Comparison of ENCODE assay signal across 19 cellular contexts in the genomic region with DNA sequence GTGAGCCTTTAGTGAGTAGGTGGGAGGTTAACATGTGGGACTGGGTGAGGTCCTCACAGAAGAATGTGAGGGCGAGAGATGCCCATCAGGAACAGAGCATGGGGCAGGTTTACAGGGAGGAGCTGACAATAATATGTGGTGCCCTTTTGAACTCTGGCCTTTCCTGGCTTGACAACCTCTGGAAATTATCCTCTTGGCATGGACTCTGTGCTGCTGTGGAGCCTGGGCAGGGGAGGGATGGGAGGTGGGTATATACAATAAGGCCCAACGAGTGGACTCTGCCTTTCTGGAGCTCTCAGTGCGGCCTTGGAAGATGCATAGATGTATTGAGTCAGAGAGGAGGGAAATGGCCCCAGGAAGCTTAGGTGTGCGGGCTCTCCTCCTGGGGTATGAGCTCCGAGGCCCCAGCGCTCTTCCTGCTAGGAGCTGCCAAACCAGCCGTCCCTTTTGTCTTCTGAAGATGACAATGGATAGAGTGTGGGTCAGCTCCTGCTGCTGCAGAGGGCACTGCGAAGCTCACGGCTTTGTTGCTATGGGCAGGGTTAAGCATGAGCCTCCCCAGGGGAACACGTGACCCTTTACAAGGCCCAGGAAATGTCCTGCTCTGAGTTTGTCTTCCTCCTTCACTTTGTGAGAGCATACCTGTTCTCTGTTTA. TPM values are rescaled to one million over a fixed set of nuclear protein-coding genes. Genes with fewer than 3 reads are reported as not detected.
DNase-seq lines count a peak whose midpoint lies in the region; ATAC-seq, FAIRE-seq and TF ChIP-seq lines count a peak whose summit lies in the region.
"Had no signal": no experiment of that assay in that cellular context is flagged by ENCODE, and none has a peak within 500 bp of the region (broad histone marks: within the 10 kb centered on the region; RNA-seq: fewer than 3 reads in every experiment).

No MANE protein-coding gene starts in this region.

- TF ChIP-seq EP300 in H1 (IDR thresholded peaks at IDR 0.05; ENCODE audit: borderline replicate concordance in 1 of 2, low read depth in 2 of 2, low read length in 2 of 2) = no peak

- no peaks in the 10 kb centered on the region for H3K9me3 ChIP-seq in H1 (ENCODE audit: insufficient read depth in 2 of 2, low read depth in 1 of 2, low read length in 1 of 2)
- no peaks in the 10 kb centered on the region for H3K9me3 ChIP-seq in mucosa of rectum (ENCODE audit: control insufficient read depth in 2 of 2, low read length in 2 of 2)
- H3K9me3 ChIP-seq: right atrium auricular region, tibial artery had no signal

- H3K14ac ChIP-seq in H1 (ENCODE audit: insufficient read length) = no peak overlapping the region

- no peak for TF ChIP-seq POLR2A in H1 (IDR thresholded peaks at IDR 0.05; ENCODE audit: control extremely low read depth in 1 of 2, low read depth in 2 of 2, low read length in 2 of 2)

- no peaks in the 10 kb centered on the region; the same call in 1 of the 2 replicates for H3K27me3 ChIP-seq in H7 (ENCODE audit: control insufficient read depth, insufficient read depth, low read length)
- H3K27me3 ChIP-seq in H1 (replicated peaks in 1 of 4; ENCODE audit: control insufficient read depth in 3 of 4, extremely low read depth in 1 of 4, insufficient read depth in 3 of 4, low read length in 3 of 4) = peaks cover 0 to 4% (median 3%) of the 10 kb centered on the region in 4 experiments; a peak in 1 of 7 replicates
- H3K27me3 ChIP-seq in mucosa of rectum (ENCODE audit: control insufficient read depth in 2 of 2, insufficient read depth in 2 of 2, low read length in 2 of 2) = no peaks in the 10 kb centered on the region
- H3K27me3 ChIP-seq: right atrium auricular region, tibial artery had no signal

- no peak for ATAC-seq in GM19397 (IDR thresholded peaks at IDR 0.05; ENCODE audit: unreplicated experiment)
- ATAC-seq: activated CD4-positive, CD25-positive, alpha-beta regulatory T cell treated with anti-CD3 and anti-CD28 coated beads, Interleukin-2, amount 50 U/mL, for 24 hours; natural killer cell treated with Interleukin-12 subunit alpha and Interleukin-12 subunit beta and Interleukin-15 and Interleukin-18, amount 100 ng/mL, for 72 hours had no signal

- no peak overlapping the region for H2AK5ac ChIP-seq in H1 (ENCODE audit: low read depth, low read length)

- no peak overlapping the region for H3K18ac ChIP-seq in H1 (ENCODE audit: extremely low read depth, low read length)

- no peaks in the 10 kb centered on the region for H3K79me1 ChIP-seq in H1 (ENCODE audit: low read depth, low read length)

- no peak for TF ChIP-seq CTCF in C4-2B (conservative IDR thresholded peaks at IDR 0.05)
- TF ChIP-seq CTCF in H1 (IDR thresholded peaks at IDR 0.05; ENCODE audit: control extremely low read depth in 1 of 3, insufficient read depth in 1 of 3, low read depth in 1 of 3, low read length in 3 of 3) = peak in 1 of 3 experiments; percentile 12; a peak in 1 of 4 replicates

- no peak overlapping the region for H4K5ac ChIP-seq in H1 (ENCODE audit: insufficient read length, low read depth, low read length)

- H2BK5ac ChIP-seq in H1 (ENCODE audit: low read depth, low read length) = no peak overlapping the region; the same call in 1 of the 2 replicates

- DNase-seq in H7 (peak; percentile 86), H1 (ENCODE audit: low read depth in 1 of 2, low spot score in 2 of 2) (peak in 1 of 2 experiments; percentile 46), hippocampal formation (lab: John Stamatoyannopoulos, UW) (no peak), cortex of kidney (lab: John Stamatoyannopoulos, UW) (no peak), glomerular visceral epithelial cell (ENCODE audit: extremely low spot score) (no peak)
- DNase-seq: activated T-cell treated with anti-CD3 and anti-CD28 coated beads, Interleukin-2, amount 50 U/mL, for 1 hour; DMS 273 treated with DMSO at 0.1 percent for 48 hours; NK-92 treated with Interleukin-12 subunit alpha and Interleukin-12 subunit beta, amount 100 ng/mL, for 24 hours; stimulated activated CD4-positive, alpha-beta T cell treated with anti-CD3 and anti-CD28 coated beads, Interleukin-1b, Interleukin-23, amount 100 ng/mL, for 48 hours; T-helper 1 cell had no signal

- CTCF ChIA-PET in H1 (lab: Charles Lee; ENCODE audit: partially characterized antibody) = interaction anchor here (0.8 to 8.4 kb wide), 10 partner anchors 9 to 275 kb away, joined by 3 to 85 read pairs (median 6); a partner anchor contains a TSS

- H3K4me1 ChIP-seq in H1 (replicated peaks in 1 of 4; ENCODE audit: control insufficient read depth in 3 of 4, insufficient read depth in 4 of 4, low read length in 3 of 4) = peaks cover 0 to 4% (median 0%) of the 10 kb centered on the region in 4 experiments; a peak in 2 of 7 replicates
- H3K4me1 ChIP-seq in mucosa of rectum (ENCODE audit: control insufficient read depth in 2 of 2, insufficient read depth in 2 of 2, low read length in 2 of 2) = peaks cover 16 to 35% of the 10 kb centered on the region in 2 donors
- H3K4me1 ChIP-seq: right atrium auricular region, tibial artery had no signal

- no peaks in the 10 kb centered on the region for H3K79me2 ChIP-seq in H1 (ENCODE audit: control insufficient read depth in 1 of 2, insufficient read depth in 2 of 2, low read length in 2 of 2)

- no peak for TF ChIP-seq RAD21 in H1 (IDR thresholded peaks at IDR 0.05 in 1 of 2, conservative IDR thresholded peaks at IDR 0.05 in 1 of 2; ENCODE audit: low read depth in 2 of 2, low read length in 2 of 2)

- H2BK15ac ChIP-seq in H1 (ENCODE audit: low read length) = peak overlapping the region; percentile 31; the same call in 1 of the 2 replicates

- no peak overlapping the region for H3K4ac ChIP-seq in H1 (replicated peaks; ENCODE audit: insufficient read length, low read depth, low read length)

- H3K27ac ChIP-seq in C4-2B (peak overlapping the region; percentile 21), H1 (ENCODE audit: low read depth, low read length) (no peak overlapping the region), mucosa of rectum (ENCODE audit: low read depth in 2 of 2, low read length in 2 of 2) (peak overlapping the region; percentile 56 to 75)
- H3K27ac ChIP-seq: right atrium auricular region, tibial artery had no signal

- H3K36me3 ChIP-seq in H7 (replicated peaks; ENCODE audit: control insufficient read depth, insufficient read depth, low read length) (no peaks in the 10 kb centered on the region), H1 (ENCODE audit: control insufficient read depth in 2 of 4, insufficient read depth in 4 of 4, low read length in 3 of 4) (no peaks in the 10 kb centered on the region), mucosa of rectum (ENCODE audit: control insufficient read depth in 2 of 2, insufficient read depth in 2 of 2, low read length in 2 of 2) (peaks cover 0 to 2% of the 10 kb centered on the region in 2 donors)
- H3K36me3 ChIP-seq: right atrium auricular region, tibial artery had no signal

- POLR2A ChIA-PET in H1 (lab: Charles Lee; ENCODE audit: partially characterized antibody) = interaction anchor here (1.1 to 1.5 kb wide), 3 partner anchors 9 to 34 kb away, joined by 4 to 7 read pairs (median 4); a partner anchor contains a TSS

- peak overlapping the region in 1 of 2 experiments; percentile 9; a peak in 2 of 4 replicates for H3K4me2 ChIP-seq in H1 (ENCODE audit: insufficient read depth in 1 of 2, low read depth in 2 of 2, low read length in 2 of 2)

- no peak overlapping the region for H3K23ac ChIP-seq in H1 (ENCODE audit: insufficient read length)

- H3K23me2 ChIP-seq in H1 (ENCODE audit: low read depth, low read length) = no peaks in the 10 kb centered on the region

- H4K91ac ChIP-seq in H1 (replicated peaks; ENCODE audit: insufficient read length, low read length) = no peak overlapping the region

- H2AFZ ChIP-seq in H1 (ENCODE audit: low read length) = peak overlapping the region; percentile 29; the same call in 1 of the 2 replicates

- peak; percentile 65 for FAIRE-seq in H1 (lab: Jason Lieb, UNC)

- 59% methylated on average over 10 of the region's 10 CpGs; no CpG with 5 or more reads in 1 of the 2 experiments for WGBS in H1 (ENCODE audit: extremely low coverage in 1 of 2, insufficient coverage in 1 of 2, insufficient read length in 1 of 2, insufficient replicate concordance in 2 of 2, low coverage in 1 of 2, low lambda C conversion rate in 2 of 2, missing lambda C conversion rate in 1 of 2), 2 experiments

- H3K4me3 ChIP-seq in H7 (ENCODE audit: insufficient read depth, low read depth, low read length) (no peak overlapping the region), H1 (ENCODE audit: extremely low read depth in 1 of 4, insufficient read depth in 2 of 4, low read depth in 3 of 4, low read length in 4 of 4) (no peak overlapping the region), mucosa of rectum (ENCODE audit: low read length in 2 of 2) (no peak overlapping the region)
- H3K4me3 ChIP-seq: right atrium auricular region, tibial artery had no signal

- H4K20me1 ChIP-seq in H1 (replicated peaks in 1 of 2; ENCODE audit: control insufficient read depth in 1 of 2, insufficient read depth in 2 of 2, low read length in 2 of 2) = no peaks in the 10 kb centered on the region

- H3K56ac ChIP-seq in H1 (replicated peaks; ENCODE audit: insufficient read length, low read depth, low read length) = no peak overlapping the region

- H2BK12ac ChIP-seq in H1 (ENCODE audit: low read depth, low read length) = peak overlapping the region; percentile 31; the same call in 1 of the 2 replicates

- H4K8ac ChIP-seq in H1 (ENCODE audit: extremely low read depth, insufficient read depth, low read length) = no peak overlapping the region

- H3K9ac ChIP-seq in H1 (replicated peaks in 1 of 4; ENCODE audit: extremely low read depth in 1 of 4, low read depth in 3 of 4, low read length in 3 of 4) = no peak overlapping the region
- no peak overlapping the region for H3K9ac ChIP-seq in mucosa of rectum (ENCODE audit: low read depth in 1 of 2, low read length in 2 of 2)

- H2BK20ac ChIP-seq in H1 (ENCODE audit: low read length) = no peak overlapping the region

- H2BK120ac ChIP-seq in H1 (replicated peaks; ENCODE audit: low read depth, low read length) = no peak overlapping the region

RNA-seq across cellular contexts. Expression of a gene that starts 8.7 kb away (rescaled TPM):
- total RNA-seq in H7 (2014; rRNA removed; shearing (Covaris generic)) = 1.5 and 1.9 TPM in 2 replicates
- total RNA-seq in H1 (2021; fragmentation: NEBNext Ultra II Directional; extraction: Animal tissue kit (Norgen Biotek cat#: 25700)) = 1.2 and 1.3 TPM in 2 replicates
- polyA plus RNA-seq in H1 (2011; rRNA removed) = 0.53 and 0.93 TPM in 2 replicates
- polyA plus RNA-seq in H1 (2011; cell fraction: cytosol; rRNA removed) = 0.69 TPM
- polyA plus RNA-seq in H1 (2011; cell fraction: nucleus; rRNA removed) = 2.1 TPM
- 0.57 to 1.2 TPM (median 0.92 TPM) in 4 replicates for polyA plus RNA-seq in H1 (2012, experiment 1 of 2)
- 0.73 TPM for polyA plus RNA-seq in H1 (2012, experiment 2 of 2)
- 0.71 TPM for polyA plus RNA-seq in H1 (2013, experiment 1 of 2)
- polyA plus RNA-seq in H1 (2013, experiment 2 of 2) = 0.50 TPM
- polyA minus RNA-seq in H1 (2011; rRNA and poly(A)+ RNA removed) = 0.41 and 1.4 TPM in 2 replicates
- polyA minus RNA-seq in H1 (2011; cell fraction: cytosol; rRNA and poly(A)+ RNA removed) = not detected
- 0.70 TPM for polyA minus RNA-seq in H1 (2011; cell fraction: nucleus; rRNA and poly(A)+ RNA removed)

RNA-seq across cellular contexts. Expression of a gene that starts 37.7 kb away (rescaled TPM):
- total RNA-seq in H7 (2014; rRNA removed; shearing (Covaris generic)) = not detected in 2 replicates
- not detected in 2 replicates for total RNA-seq in H1 (2021; fragmentation: NEBNext Ultra II Directional; extraction: Animal tissue kit (Norgen Biotek cat#: 25700))
- not detected in 2 replicates for polyA plus RNA-seq in H1 (2011; rRNA removed)
- not detected for polyA plus RNA-seq in H1 (2011; cell fraction: cytosol; rRNA removed)
- not detected for polyA plus RNA-seq in H1 (2011; cell fraction: nucleus; rRNA removed)
- polyA plus RNA-seq in H1 (2012, experiment 1 of 2) = not detected in 4 replicates
- not detected for polyA plus RNA-seq in H1 (2012, experiment 2 of 2)
- not detected for polyA plus RNA-seq in H1 (2013, experiment 1 of 2)
- not detected for polyA plus RNA-seq in H1 (2013, experiment 2 of 2)
- not detected in 2 replicates for polyA minus RNA-seq in H1 (2011; rRNA and poly(A)+ RNA removed)
- not detected for polyA minus RNA-seq in H1 (2011; cell fraction: cytosol; rRNA and poly(A)+ RNA removed)
- polyA minus RNA-seq in H1 (2011; cell fraction: nucleus; rRNA and poly(A)+ RNA removed) = not detected
- total RNA-seq: glomerular endothelial cell, MCF 10A had no signal
